ENCODE assay signal across 9 cellular contexts in genomic region chr3:192571197-192571791, GRCh38.
DNase-seq lines count a peak whose midpoint lies in the region; ATAC-seq, FAIRE-seq and TF ChIP-seq lines count a peak whose summit lies in the region.
"Had no signal": no experiment of that assay in that cellular context is flagged by ENCODE, and none has a peak within 500 bp of the region (broad histone marks: within the 10 kb centered on the region; RNA-seq: fewer than 3 reads in every experiment).

No MANE protein-coding gene starts in this region.

- no peaks in the 10 kb centered on the region for H3K9me3 ChIP-seq in esophagus squamous epithelium

- H3K27ac ChIP-seq in esophagus squamous epithelium: no peak overlapping the region

- CTCF ChIA-PET in HEK293T (lab: Yijun Ruan, JAX): interaction anchor here (0.6 to 0.7 kb wide), 2 partner anchors 25 to 39 kb away, joined by 3 to 4 read pairs; no protein-coding TSS in a partner anchor

- FAIRE-seq in HTR-8/SVneo (lab: Jason Lieb, UNC): no peak

- DNase-seq in ACHN (peak; percentile 62), HEK293T (ENCODE audit: extremely low spot score) (peak; percentile 30), SW480 (ENCODE audit: low spot score) (peak; percentile 34), esophagus squamous epithelium (lab: John Stamatoyannopoulos, UW) (no peak), omental fat pad (ENCODE audit: low spot score) (no peak), HTR-8/SVneo (ENCODE audit: insufficient read length, low spot score) (no peak)
- DNase-seq: activated T-cell treated with anti-CD3 and anti-CD28 coated beads, Interleukin-2, amount 50 U/mL, for 4 hours had no signal

- H3K4me1 ChIP-seq in esophagus squamous epithelium: peaks cover 0 to 12% (median 0%) of the 10 kb centered on the region in 3 donors

- WGBS in esophagus squamous epithelium, 2 donors: 26 to 53% methylated on average over 22 to 26 of the region's 26 CpGs

- H3K27me3 ChIP-seq in esophagus squamous epithelium: no peaks in the 10 kb centered on the region

- H3K36me3 ChIP-seq in esophagus squamous epithelium: no peaks in the 10 kb centered on the region

- H3K4me3 ChIP-seq in esophagus squamous epithelium: peak overlapping the region; percentile 13 to 55 (median 30)

- intact Hi-C loops in esophagus squamous epithelium (cut with DNase I): no loop called here

- TF ChIP-seq POLR2A in esophagus squamous epithelium (IDR thresholded peaks at IDR 0.05) (no peak), GM18505 (IDR thresholded peaks at IDR 0.05; ENCODE audit: borderline replicate concordance, extremely low read depth, insufficient read depth, insufficient read length) (no peak)

- TF ChIP-seq CTCF in esophagus squamous epithelium (IDR thresholded peaks at IDR 0.05) (no peak), omental fat pad (IDR thresholded peaks at IDR 0.05) (no peak)

- in situ Hi-C loops in ACHN (cut with HindIII; ENCODE audit: low pct_ligation_motif_present, low pct_unique_long_range_greater_than_20kb, low sequenced_read_pairs): loop anchor here (25.0 kb wide), 1 partner anchor 216 kb away; no protein-coding TSS in a partner anchor

- POLR2A ChIA-PET in HEK293T (lab: Yijun Ruan, JAX): no interaction called here

- ATAC-seq in omental fat pad (ENCODE audit: low FRiP score) (peak; percentile 87), GM18519 (IDR thresholded peaks at IDR 0.05; ENCODE audit: low FRiP score, unreplicated experiment) (no peak), GM18505 (IDR thresholded peaks at IDR 0.05; ENCODE audit: unreplicated experiment) (no peak)

TF ChIP-seq in HEK293T, 16 proteins besides CTCF, POLR2A, EP300 and RAD21:
- TF ChIP-seq SUZ12 (IDR thresholded peaks at IDR 0.05) (no peak), L3MBTL2 (conservative IDR thresholded peaks at IDR 0.05) (peak; percentile 43; the same call in 1 of the 2 replicates)

Comparison
In these comparisons a context has a peak if more than half of its experiments do, and no peak if none do; other contexts are left out.
1. DNase-seq: peak in ACHN (single experiment), HEK293T (single experiment) and SW480 (single experiment); none in esophagus squamous epithelium (single experiment), omental fat pad (single experiment) and HTR-8/SVneo (single experiment).